Comparison of ENCODE assay signal across 9 cellular contexts in genomic region chr7:102875700-102876192, GRCh38. TPM values are rescaled to one million over a fixed set of nuclear protein-coding genes. Genes with fewer than 3 reads are reported as not detected.
DNase-seq lines count a peak whose midpoint lies in the region; ATAC-seq and TF ChIP-seq lines count a peak whose summit lies in the region.
"Had no signal": no experiment of that assay in that cellular context is flagged by ENCODE, and none has a peak within 500 bp of the region (broad histone marks: within the 10 kb centered on the region; RNA-seq: fewer than 3 reads in every experiment).

No MANE protein-coding gene starts in this region.

- peaks cover 0 to 13% (median 0%) of the 10 kb centered on the region in 4 donors for H3K36me3 ChIP-seq in stomach

- no peak overlapping the region for H3K27ac Mint-ChIP-seq in activated CD4-positive, alpha-beta T cell treated with anti-CD3 and anti-CD28 coated beads for 36 hours
- no peak overlapping the region for H3K27ac Mint-ChIP-seq in activated CD8-positive, alpha-beta memory T cell treated with anti-CD3 and anti-CD28 coated beads, Interleukin-2, amount 10 ng/mL, durations not matched to agents 7 days and 5 days
- H3K27ac Mint-ChIP-seq: B cell had no signal

- WGBS in stomach, 5 donors = 63 to 93% (median 90%) methylated on average over 1 of the region's 1 CpG

- peaks cover 31% of the 10 kb centered on the region for H3K4me1 Mint-ChIP-seq in activated CD4-positive, alpha-beta T cell treated with anti-CD3 and anti-CD28 coated beads for 36 hours
- H3K4me1 Mint-ChIP-seq in activated CD8-positive, alpha-beta memory T cell treated with anti-CD3 and anti-CD28 coated beads, Interleukin-2, amount 10 ng/mL, durations not matched to agents 7 days and 5 days = peaks cover 33% of the 10 kb centered on the region
- H3K4me1 Mint-ChIP-seq: B cell had no signal

- H3K27me3 ChIP-seq in stomach = no peaks in the 10 kb centered on the region

- H3K9me3 ChIP-seq in stomach = no peaks in the 10 kb centered on the region

- peaks cover 0 to 28% (median 7%) of the 10 kb centered on the region in 4 donors for H3K4me1 ChIP-seq in stomach

- peak overlapping the region; percentile 13 to 75 (median 61) for H3K27ac ChIP-seq in stomach

- intact Hi-C loops in activated CD4-positive, alpha-beta T cell treated with anti-CD3 and anti-CD28 coated beads for 36 hours (cut with DNase I, micrococcal nuclease) = loop anchor here (1.0 to 5.0 kb wide), 4 partner anchors 40 to 197 kb away; partner anchors contain the start of gene FBXL13 (in 1 of the 2)
- intact Hi-C loops in stomach (cut with DNase I; ENCODE audit: low total_unique reads) = no loop called here

- H3K4me3 Mint-ChIP-seq in activated CD4-positive, alpha-beta T cell treated with anti-CD3 and anti-CD28 coated beads for 36 hours = no peak overlapping the region
- no peak overlapping the region for H3K4me3 Mint-ChIP-seq in activated CD8-positive, alpha-beta memory T cell treated with anti-CD3 and anti-CD28 coated beads, Interleukin-2, amount 10 ng/mL, durations not matched to agents 7 days and 5 days
- H3K4me3 Mint-ChIP-seq: B cell had no signal

- TF ChIP-seq POLR2A in stomach (IDR thresholded peaks at IDR 0.05) = no peak

- ATAC-seq in activated CD4-positive, alpha-beta T cell treated with anti-CD3 and anti-CD28 coated beads for 36 hours = peak; percentile 98
- peak; percentile 73 for ATAC-seq in activated CD8-positive, alpha-beta memory T cell treated with anti-CD3 and anti-CD28 coated beads, Interleukin-2, amount 10 ng/mL, durations not matched to agents 7 days and 5 days
- ATAC-seq in GM21825 (IDR thresholded peaks at IDR 0.05; ENCODE audit: unreplicated experiment) = no peak

- H3K4me3 ChIP-seq in stomach = no peak overlapping the region

- POLR2A ChIA-PET in activated CD4-positive, alpha-beta T cell treated with anti-CD3 and anti-CD28 coated beads for 36 hours (lab: Charles Lee) = no interaction called here

- no peak for TF ChIP-seq CTCF in stomach (IDR thresholded peaks at IDR 0.05)

- DNase-seq in activated CD4-positive, alpha-beta T cell treated with anti-CD3 and anti-CD28 coated beads for 36 hours = peak; percentile 63
- DNase-seq in activated CD4-positive, alpha-beta T cell treated with anti-CD3 and anti-CD28 coated beads, Interleukin-2, amount 50 U/mL, for 1 hour = no peak
- peak; percentile 53 for DNase-seq in activated CD8-positive, alpha-beta memory T cell treated with anti-CD3 and anti-CD28 coated beads, Interleukin-2, amount 10 ng/mL, durations not matched to agents 7 days and 5 days
- peak; percentile 36 for DNase-seq in iPS-NIHi11 (ENCODE audit: low spot score)
- DNase-seq in stomach = peak; percentile 27
- no peak for DNase-seq in effector CD4-positive, alpha-beta T cell
- DNase-seq in NCI-H1092 treated with DMSO at 0.1 percent for 48 hours (lab: John Stamatoyannopoulos, UW) = no peak

- TF ChIP-seq EP300 in stomach (IDR thresholded peaks at IDR 0.05) = no peak

- CTCF ChIA-PET in activated CD4-positive, alpha-beta T cell treated with anti-CD3 and anti-CD28 coated beads for 36 hours (lab: Charles Lee) = no interaction called here
- CTCF ChIA-PET in activated CD8-positive, alpha-beta memory T cell treated with anti-CD3 and anti-CD28 coated beads, Interleukin-2, amount 10 ng/mL, durations not matched to agents 7 days and 5 days (lab: Charles Lee) = interaction anchor here (0.8 to 1.1 kb wide), 2 partner anchors 186 to 471 kb away, joined by 3 to 6 read pairs; no protein-coding TSS in a partner anchor

- no peaks in the 10 kb centered on the region for H3K36me3 Mint-ChIP-seq in activated CD4-positive, alpha-beta T cell treated with anti-CD3 and anti-CD28 coated beads for 36 hours (ENCODE audit: low read depth)
- peaks cover 6% of the 10 kb centered on the region for H3K36me3 Mint-ChIP-seq in activated CD8-positive, alpha-beta memory T cell treated with anti-CD3 and anti-CD28 coated beads, Interleukin-2, amount 10 ng/mL, durations not matched to agents 7 days and 5 days

- no peaks in the 10 kb centered on the region for H3K9me3 Mint-ChIP-seq in activated CD4-positive, alpha-beta T cell treated with anti-CD3 and anti-CD28 coated beads for 36 hours (ENCODE audit: low read depth)
- H3K9me3 Mint-ChIP-seq in activated CD8-positive, alpha-beta memory T cell treated with anti-CD3 and anti-CD28 coated beads, Interleukin-2, amount 10 ng/mL, durations not matched to agents 7 days and 5 days (ENCODE audit: low read depth) = no peaks in the 10 kb centered on the region

- no peaks in the 10 kb centered on the region for H3K27me3 Mint-ChIP-seq in activated CD4-positive, alpha-beta T cell treated with anti-CD3 and anti-CD28 coated beads for 36 hours
- H3K27me3 Mint-ChIP-seq in activated CD8-positive, alpha-beta memory T cell treated with anti-CD3 and anti-CD28 coated beads, Interleukin-2, amount 10 ng/mL, durations not matched to agents 7 days and 5 days = peaks cover 26% of the 10 kb centered on the region
- H3K27me3 Mint-ChIP-seq: B cell had no signal

RNA-seq across cellular contexts. Expression of gene LRRC17, which starts 37.1 kb away (rescaled TPM):
- under 1 TPM; 0.21 to 0.25 TPM for total RNA-seq in activated CD4-positive, alpha-beta T cell treated with anti-CD3 and anti-CD28 coated beads for 36 hours
- total RNA-seq in activated CD8-positive, alpha-beta memory T cell treated with anti-CD3 and anti-CD28 coated beads, Interleukin-2, amount 10 ng/mL, durations not matched to agents 7 days and 5 days = not detected
- total RNA-seq in stomach = 10 to 100 TPM in 1 of 5 donors, 1 to 10 TPM in 1, not detected in 3; 2.2 to 27.9 TPM
- polyA plus RNA-seq in stomach = 10 to 100 TPM in 1 of 3 donors, 1 to 10 TPM in 2; 2.2 to 11.3 (median 2.7) TPM

Comparison
In these comparisons a context has a peak if more than half of its experiments do, and no peak if none do; other contexts are left out.
1. DNase-seq: peak in activated CD4-positive, alpha-beta T cell treated with anti-CD3 and anti-CD28 coated beads for 36 hours (single experiment), activated CD8-positive, alpha-beta memory T cell treated with anti-CD3 and anti-CD28 coated beads, Interleukin-2, amount 10 ng/mL, durations not matched to agents 7 days and 5 days (single experiment), iPS-NIHi11 (single experiment) and stomach (single experiment); none in activated CD4-positive, alpha-beta T cell treated with anti-CD3 and anti-CD28 coated beads, Interleukin-2, amount 50 U/mL, for 1 hour (single experiment), effector CD4-positive, alpha-beta T cell (single experiment) and NCI-H1092 treated with DMSO at 0.1 percent for 48 hours (single experiment).